ENCODE assay signal across 1 cellular context in the genomic region with DNA sequence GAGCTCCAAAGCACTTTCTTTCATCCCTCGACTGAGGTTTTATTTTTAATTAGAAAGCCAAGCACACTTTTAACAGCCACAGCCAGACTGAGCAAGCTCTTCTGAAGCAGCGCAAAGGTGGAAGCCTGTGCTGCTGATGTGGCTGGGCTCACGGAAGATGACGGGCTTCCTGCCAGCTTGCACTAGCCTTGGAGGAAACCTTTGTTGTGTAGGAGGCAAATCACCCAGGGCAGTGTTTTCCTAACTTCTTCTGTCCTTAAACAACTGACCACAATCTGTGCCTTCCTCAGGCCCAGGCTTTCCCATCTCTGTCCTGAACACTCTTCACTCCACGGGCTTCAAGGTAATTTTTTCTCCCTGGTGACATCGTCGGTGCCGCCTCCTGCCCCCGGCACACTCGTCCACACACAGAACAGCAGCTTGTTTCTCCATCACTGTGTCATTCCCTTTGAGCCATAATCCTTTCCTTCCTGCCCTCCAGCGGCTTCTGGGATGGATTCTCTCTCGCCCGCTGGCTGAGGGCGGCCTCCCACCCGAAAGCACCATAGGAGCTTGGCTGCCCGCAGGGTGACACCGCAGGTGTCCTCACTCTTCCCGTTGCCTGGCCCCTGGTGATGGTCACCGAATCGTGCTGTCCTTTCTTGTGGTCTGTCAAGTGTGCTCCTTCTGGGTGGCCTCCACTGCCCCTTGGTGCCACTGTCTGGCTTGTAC.
TF ChIP-seq lines count a peak whose summit lies in the region.

No MANE protein-coding gene starts in this region.

TF ChIP-seq in H1, 55 proteins besides CTCF, POLR2A, EP300 and RAD21:
- TF ChIP-seq CEBPB (IDR thresholded peaks at IDR 0.05; ENCODE audit: low read depth, low read length): no peak
- TF ChIP-seq KDM5A (IDR thresholded peaks at IDR 0.05; ENCODE audit: low read length): no peak
- no peak for TF ChIP-seq CBX8 (IDR thresholded peaks at IDR 0.05; ENCODE audit: borderline replicate concordance, low read depth, low read length)
- TF ChIP-seq, protein P1, sequence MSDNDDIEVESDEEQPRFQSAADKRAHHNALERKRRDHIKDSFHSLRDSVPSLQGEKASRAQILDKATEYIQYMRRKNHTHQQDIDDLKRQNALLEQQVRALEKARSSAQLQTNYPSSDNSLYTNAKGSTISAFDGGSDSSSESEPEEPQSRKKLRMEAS (IDR thresholded peaks at IDR 0.05): no peak
- TF ChIP-seq BCL11A (IDR thresholded peaks at IDR 0.05; ENCODE audit: low read depth in 2 of 2, low read length in 2 of 2): no peak
- TF ChIP-seq HDAC2 (IDR thresholded peaks at IDR 0.05; ENCODE audit: borderline replicate concordance in 1 of 2, low read depth in 2 of 2, low read length in 2 of 2): no peak
- TF ChIP-seq TAF1 (IDR thresholded peaks at IDR 0.05; ENCODE audit: low read depth, low read length): no peak
